Comparison of ENCODE assay signal across 1 cellular context in genomic region chr6:5390177-5390576, GRCh38.
A peak's percentile ranks its signal among the peaks of the same experiment; 100 is the strongest.
TF ChIP-seq lines count a peak whose summit lies in the region.

No MANE protein-coding gene starts in this region.

TF ChIP-seq in HepG2, 621 proteins besides CTCF, POLR2A, EP300 and RAD21:
- no peak for TF ChIP-seq AKNA (CRISPR knock-in tag; IDR thresholded peaks at IDR 0.05; ENCODE audit: borderline replicate concordance)
- no peak for TF ChIP-seq SRF (IDR thresholded peaks at IDR 0.05; ENCODE audit: low read depth, low read length)
- peak; percentile 71 to 83 for TF ChIP-seq MAFK (conservative IDR thresholded peaks at IDR 0.05 in 1 of 2, IDR thresholded peaks at IDR 0.05 in 1 of 2; ENCODE audit: low read length in 2 of 2)
- peak; percentile 77 for TF ChIP-seq MAFF (IDR thresholded peaks at IDR 0.05; ENCODE audit: low read depth, low read length)
